Comparison of ENCODE assay signal across 16 cellular contexts in the genomic region with DNA sequence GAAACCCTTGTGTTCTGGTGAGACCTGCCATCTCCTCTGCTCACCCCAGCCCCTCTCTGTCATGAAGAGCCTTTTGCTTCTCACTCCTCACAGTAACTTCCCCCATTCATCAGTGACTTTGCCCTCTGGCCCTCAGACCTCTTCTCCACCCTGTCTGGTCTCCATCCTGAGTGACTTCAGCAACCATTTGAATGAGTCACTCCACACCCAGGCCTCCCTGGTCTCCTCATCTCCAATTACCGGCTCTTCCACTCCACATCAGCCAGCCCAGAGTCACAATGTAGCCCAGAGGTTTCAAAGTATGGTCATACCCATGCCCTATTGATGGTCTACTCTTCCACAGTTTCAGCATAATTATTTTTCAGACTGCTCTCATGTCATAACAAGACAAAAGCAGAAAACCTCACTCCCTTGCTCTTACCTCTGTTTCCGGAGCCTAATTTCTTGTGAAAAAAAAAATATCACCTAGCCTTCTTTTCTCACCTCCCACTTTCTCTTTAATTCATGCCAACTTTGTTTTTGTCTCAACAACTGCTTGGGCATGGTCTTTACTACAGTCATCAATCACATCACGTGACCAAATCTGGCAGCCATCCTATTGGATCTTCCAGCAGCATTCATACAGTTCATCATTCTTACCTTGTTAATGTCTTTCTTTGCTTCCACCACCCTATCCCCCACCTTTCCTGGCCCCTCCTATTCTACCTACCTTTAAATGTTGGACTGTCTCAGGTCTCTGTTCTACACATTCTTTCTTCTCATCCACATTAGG. TPM values are rescaled to one million over a fixed set of nuclear protein-coding genes. Genes with fewer than 3 reads are reported as not detected.
DNase-seq lines count a peak whose midpoint lies in the region; ATAC-seq and TF ChIP-seq lines count a peak whose summit lies in the region.
"Had no signal": no experiment of that assay in that cellular context is flagged by ENCODE, and none has a peak within 500 bp of the region (broad histone marks: within the 10 kb centered on the region; RNA-seq: fewer than 3 reads in every experiment).

No MANE protein-coding gene starts in this region.

- H3K27me3 ChIP-seq in RWPE2 (ENCODE audit: insufficient read depth, poor library complexity, severe bottlenecking) (no peaks in the 10 kb centered on the region), smooth muscle cell (ENCODE audit: low read depth) (no peaks in the 10 kb centered on the region)
- H3K27me3 ChIP-seq: BE2C, esophagus squamous epithelium had no signal

- H3K9me3 Mint-ChIP-seq in activated T-cell treated with anti-CD3 and anti-CD28 coated beads, Interleukin-2, amount 50 U/mL, for 72 hours, result no peaks in the 10 kb centered on the region
- H3K9me3 Mint-ChIP-seq in activated T-cell treated with anti-CD3 and anti-CD28 coated beads, Interleukin-2, amount 50 U/mL, for 24 hours, result no peaks in the 10 kb centered on the region
- H3K9me3 Mint-ChIP-seq: type B pancreatic cell had no signal

- H3K4me3 ChIP-seq in RWPE2 (ENCODE audit: severe bottlenecking) (no peak overlapping the region), fibroblast of mammary gland (ENCODE audit: control insufficient read depth, low read depth, low read length) (no peak overlapping the region), smooth muscle cell (no peak overlapping the region)
- H3K4me3 ChIP-seq: esophagus squamous epithelium, HAP-1 had no signal

- TF ChIP-seq CTCF in RWPE2 (IDR thresholded peaks at IDR 0.05; ENCODE audit: poor library complexity, severe bottlenecking), result no peak
- TF ChIP-seq CTCF in fibroblast of mammary gland (conservative IDR thresholded peaks at IDR 0.05; ENCODE audit: control insufficient read depth, insufficient read depth, low read depth, low read length), result no peak
- no peak for TF ChIP-seq CTCF in smooth muscle cell (IDR thresholded peaks at IDR 0.05; ENCODE audit: borderline replicate concordance, insufficient read depth, poor library complexity, severe bottlenecking)

- no peaks in the 10 kb centered on the region for H4K20me1 ChIP-seq in smooth muscle cell (ENCODE audit: low read depth)

- peak overlapping the region; percentile 7 for H3K4me2 ChIP-seq in smooth muscle cell

- no peaks in the 10 kb centered on the region for H3K36me3 Mint-ChIP-seq in activated T-cell treated with anti-CD3 and anti-CD28 coated beads, Interleukin-2, amount 50 U/mL, for 72 hours (ENCODE audit: insufficient read depth in 2 of 2)
- H3K36me3 Mint-ChIP-seq in activated T-cell treated with anti-CD3 and anti-CD28 coated beads, Interleukin-2, amount 50 U/mL, for 24 hours (ENCODE audit: low read depth), result no peaks in the 10 kb centered on the region
- H3K36me3 Mint-ChIP-seq: activated naive CD8-positive, alpha-beta T cell; type B pancreatic cell had no signal

- DNase-seq in activated T-cell treated with anti-CD3 and anti-CD28 coated beads, Interleukin-2, amount 50 U/mL, for 72 hours, result no peak
- no peak for DNase-seq in activated T-cell treated with anti-CD3 and anti-CD28 coated beads, Interleukin-2, amount 50 U/mL, for 24 hours
- no peak for DNase-seq in RWPE2 (ENCODE audit: low spot score)
- peak; percentile 89 for DNase-seq in fibroblast of mammary gland (ENCODE audit: low read depth)
- DNase-seq in smooth muscle cell (lab: John Stamatoyannopoulos, UW; ENCODE audit: unreplicated experiment), result no peak
- DNase-seq in activated CD4-positive, CD25-positive, alpha-beta regulatory T cell (lab: John Stamatoyannopoulos, UW), result no peak
- DNase-seq: BE2C, esophagus squamous epithelium, midbrain, NCI-H510A treated with DMSO at 0.1 percent for 48 hours had no signal

- H3K4me1 ChIP-seq in RWPE2 (ENCODE audit: insufficient read depth, poor library complexity, severe bottlenecking) (peaks cover 23% of the 10 kb centered on the region), smooth muscle cell (ENCODE audit: low read depth) (no peaks in the 10 kb centered on the region)
- H3K4me1 ChIP-seq: BE2C, esophagus squamous epithelium had no signal

- H3K27ac ChIP-seq in RWPE2 (ENCODE audit: poor library complexity, severe bottlenecking), result peak overlapping the region; percentile 75
- peak overlapping the region; percentile 95 for H3K27ac ChIP-seq in smooth muscle cell (ENCODE audit: low read depth)
- H3K27ac ChIP-seq: esophagus squamous epithelium, VCaP had no signal

- no peak overlapping the region for H2AFZ ChIP-seq in smooth muscle cell (ENCODE audit: low read depth)

- H3F3A ChIP-seq in smooth muscle cell (ENCODE audit: low read depth), result peaks cover 3% of the 10 kb centered on the region

- H3K9me3 ChIP-seq in RWPE2 (ENCODE audit: severe bottlenecking) (no peaks in the 10 kb centered on the region), smooth muscle cell (replicated peaks; ENCODE audit: low read depth) (no peaks in the 10 kb centered on the region)
- H3K9me3 ChIP-seq: BE2C, esophagus squamous epithelium, HAP-1 had no signal

- no peaks in the 10 kb centered on the region for H3K79me2 ChIP-seq in smooth muscle cell (ENCODE audit: low read depth)

- no peaks in the 10 kb centered on the region for H3K4me1 Mint-ChIP-seq in activated T-cell treated with anti-CD3 and anti-CD28 coated beads, Interleukin-2, amount 50 U/mL, for 72 hours (ENCODE audit: low read depth)
- peaks cover 1% of the 10 kb centered on the region for H3K4me1 Mint-ChIP-seq in activated T-cell treated with anti-CD3 and anti-CD28 coated beads, Interleukin-2, amount 50 U/mL, for 24 hours (ENCODE audit: low read depth)

- H3K36me3 ChIP-seq in RWPE2 (ENCODE audit: low read depth) (no peaks in the 10 kb centered on the region), smooth muscle cell (ENCODE audit: low read depth) (no peaks in the 10 kb centered on the region)
- H3K36me3 ChIP-seq: BE2C, esophagus squamous epithelium, HAP-1 had no signal

- no peaks in the 10 kb centered on the region for H3K27me3 Mint-ChIP-seq in activated T-cell treated with anti-CD3 and anti-CD28 coated beads, Interleukin-2, amount 50 U/mL, for 72 hours (ENCODE audit: low read depth)
- peaks cover 2% of the 10 kb centered on the region for H3K27me3 Mint-ChIP-seq in activated T-cell treated with anti-CD3 and anti-CD28 coated beads, Interleukin-2, amount 50 U/mL, for 24 hours
- H3K27me3 Mint-ChIP-seq: activated naive CD8-positive, alpha-beta T cell; type B pancreatic cell had no signal

- 66% methylated on average over 3 of the region's 3 CpGs for WGBS in smooth muscle cell (ENCODE audit: low lambda C conversion rate)

- ATAC-seq in activated T-cell treated with anti-CD3 and anti-CD28 coated beads, Interleukin-2, amount 50 U/mL, for 72 hours (replicated peaks in 1 of 2), result peak; percentile 13 to 53
- peak; percentile 88 for ATAC-seq in RWPE2 (ENCODE audit: low read depth)
- ATAC-seq in HG03175 (IDR thresholded peaks at IDR 0.05; ENCODE audit: unreplicated experiment), result no peak
- no peak for ATAC-seq in GM18520 (IDR thresholded peaks at IDR 0.05; ENCODE audit: unreplicated experiment)

- peak overlapping the region; percentile 21 for H3K27ac Mint-ChIP-seq in activated T-cell treated with anti-CD3 and anti-CD28 coated beads, Interleukin-2, amount 50 U/mL, for 72 hours
- no peak overlapping the region for H3K27ac Mint-ChIP-seq in activated T-cell treated with anti-CD3 and anti-CD28 coated beads, Interleukin-2, amount 50 U/mL, for 24 hours
- H3K27ac Mint-ChIP-seq: activated naive CD8-positive, alpha-beta T cell; type B pancreatic cell had no signal

- peak overlapping the region; percentile 75 for H3K9ac ChIP-seq in smooth muscle cell (ENCODE audit: low read depth)

- no peak overlapping the region for H3K4me3 Mint-ChIP-seq in activated T-cell treated with anti-CD3 and anti-CD28 coated beads, Interleukin-2, amount 50 U/mL, for 72 hours
- no peak overlapping the region for H3K4me3 Mint-ChIP-seq in activated T-cell treated with anti-CD3 and anti-CD28 coated beads, Interleukin-2, amount 50 U/mL, for 24 hours
- H3K4me3 Mint-ChIP-seq: activated naive CD8-positive, alpha-beta T cell; type B pancreatic cell had no signal

RNA-seq across cellular contexts. Expression of a gene that starts 35.6 kb away (rescaled TPM):
- total RNA-seq in activated T-cell treated with anti-CD3 and anti-CD28 coated beads, Interleukin-2, amount 50 U/mL, for 72 hours, result 10 to 100 TPM; 55.9 to 64.9 TPM
- total RNA-seq in smooth muscle cell, result 141 and 148 TPM in 2 replicates
- 26.1 and 33.7 TPM in 2 replicates for polyA plus RNA-seq in smooth muscle cell

Comparison
In these comparisons a context has a peak if more than half of its experiments do, and no peak if none do; other contexts are left out.
1. ATAC-seq: peak in activated T-cell treated with anti-CD3 and anti-CD28 coated beads, Interleukin-2, amount 50 U/mL, for 72 hours (2 of 2) and RWPE2 (single experiment); none in HG03175 (single experiment) and GM18520 (single experiment).